In genomic region chr12:14618990-14619389, GRCh38 we compare ENCODE assay signal across 8 cellular contexts. TPM values are rescaled to one million over a fixed set of nuclear protein-coding genes. Genes with fewer than 3 reads are reported as not detected.
DNase-seq lines count a peak whose midpoint lies in the region; ATAC-seq and TF ChIP-seq lines count a peak whose summit lies in the region.

No MANE protein-coding gene starts in this region.

- peaks cover 62% of the 10 kb centered on the region for H3K4me1 ChIP-seq in DOHH2 (ENCODE audit: control insufficient read depth, low read length)

- no peaks in the 10 kb centered on the region for H3K4me1 Mint-ChIP-seq in neural crest cell

- H3K36me3 ChIP-seq in DOHH2 (ENCODE audit: control insufficient read depth, low read length) = peaks cover 10% of the 10 kb centered on the region; the same call in 1 of the 2 replicates

- H3F3A ChIP-seq in DOHH2 (ENCODE audit: control insufficient read depth, insufficient read depth) = peaks cover 7% of the 10 kb centered on the region

- no peaks in the 10 kb centered on the region for H3K79me2 ChIP-seq in DOHH2 (ENCODE audit: control insufficient read depth, low read length)

- no peaks in the 10 kb centered on the region for H3K36me3 Mint-ChIP-seq in neural crest cell (ENCODE audit: low read depth)

- no peaks in the 10 kb centered on the region for H4K20me1 ChIP-seq in DOHH2 (ENCODE audit: control insufficient read depth, insufficient read depth, low read depth, low read length)

- no peak for ATAC-seq in GM21786 (IDR thresholded peaks at IDR 0.05; ENCODE audit: unreplicated experiment)

- H3K27ac ChIP-seq in DOHH2 (ENCODE audit: low read depth, low read length) = no peak overlapping the region

- TF ChIP-seq CTCF in DOHH2 (IDR thresholded peaks at IDR 0.05; ENCODE audit: low read depth, low read length, poor library complexity, severe bottlenecking) = peak; percentile 67
- peak; percentile 72 for TF ChIP-seq CTCF in neural crest cell (conservative IDR thresholded peaks at IDR 0.05)
- no peak for TF ChIP-seq CTCF in GM20000 (IDR thresholded peaks at IDR 0.05; ENCODE audit: extremely low read depth, missing control alignments)

- no peaks in the 10 kb centered on the region for H3K27me3 ChIP-seq in DOHH2 (ENCODE audit: control insufficient read depth, low read length)

- H3K4me3 ChIP-seq in DOHH2 (ENCODE audit: low read length) = no peak overlapping the region

- no peak overlapping the region for H3K4me3 Mint-ChIP-seq in neural crest cell

- no peak overlapping the region for H3K27ac Mint-ChIP-seq in neural crest cell (ENCODE audit: unreplicated experiment)

- DNase-seq in M059J (ENCODE audit: low read depth) = peak; percentile 26
- peak; percentile 47 for DNase-seq in cerebellum (ENCODE audit: low spot score)
- no peak for DNase-seq in neural crest cell (ENCODE audit: low read depth, low spot score)
- DNase-seq in GM20000 (ENCODE audit: low spot score) = no peak
- no peak for DNase-seq in effector CD4-positive, alpha-beta T cell
- DNase-seq in central memory CD4-positive, alpha-beta T cell = no peak

- peaks cover 8% of the 10 kb centered on the region; the same call in 1 of the 2 replicates for H3K9me3 ChIP-seq in DOHH2 (ENCODE audit: control insufficient read depth, insufficient read depth, low read length)

- H3K9me2 ChIP-seq in DOHH2 (replicated peaks; ENCODE audit: control insufficient read depth, low read length) = no peaks in the 10 kb centered on the region

- H3K4me2 ChIP-seq in DOHH2 (ENCODE audit: low read length) = peak overlapping the region; percentile 34

- no peaks in the 10 kb centered on the region for H3K27me3 Mint-ChIP-seq in neural crest cell (ENCODE audit: low read depth)

- peaks cover 2% of the 10 kb centered on the region for H3K9me3 Mint-ChIP-seq in neural crest cell

RNA-seq across cellular contexts. Expression of gene PLBD1, which starts 51.3 kb away (rescaled TPM):
- 1.4 and 1.5 TPM in 2 replicates for total RNA-seq in M059J (2014; rRNA removed; shearing (Covaris generic))
- 1.6 TPM for total RNA-seq in cerebellum
- total RNA-seq in neural crest cell = 3.5 and 5.0 TPM in 2 replicates

Comparison
In these comparisons a context has a peak if more than half of its experiments do, and no peak if none do; other contexts are left out.
1. DNase-seq: peak in M059J (single experiment) and cerebellum (single experiment); none in neural crest cell (single experiment), GM20000 (single experiment), effector CD4-positive, alpha-beta T cell (single experiment) and central memory CD4-positive, alpha-beta T cell (single experiment).